34 cellular contexts compared by ENCODE assay signal in genomic region chrX:151228935-151229334, GRCh38. TPM values are rescaled to one million over a fixed set of nuclear protein-coding genes. Genes with fewer than 3 reads are reported as not detected.
"Had no signal": no experiment of that assay in that cellular context is flagged by ENCODE, and none has a peak within 500 bp of the region (broad histone marks: within the 10 kb centered on the region; RNA-seq: fewer than 3 reads in every experiment).

No MANE protein-coding gene starts in this region.

- H3K9me3 ChIP-seq: left ventricle myocardium inferior, mucosa of descending colon, pancreas, prostate gland, spleen, testis, thyroid gland, transverse colon, upper lobe of left lung, vagina had no signal

- H3K36me3 ChIP-seq: left ventricle myocardium inferior, pancreas, prostate gland, spleen, stomach, thyroid gland, transverse colon, upper lobe of left lung, vagina had no signal

- DNase-seq: hypothalamus; immature natural killer cell; left ventricle myocardium inferior; midbrain; mucosa of descending colon; naive thymus-derived CD4-positive, alpha-beta T cell; nucleus accumbens; pancreas; posterior cingulate gyrus; retina; right cardiac atrium; small intestine; spleen; stimulated activated CD4-positive, alpha-beta T cell treated with anti-CD3 and anti-CD28 coated beads, Interleukin-4, amount 100 ng/mL, for 24 hours; stimulated activated naive CD4-positive, alpha-beta T cell; stomach; testis; thyroid gland; transverse colon; upper lobe of left lung had no signal

- H3K4me3 Mint-ChIP-seq: immature natural killer cell; memory B cell; naive thymus-derived CD4-positive, alpha-beta T cell; natural killer cell treated with Interleukin-12 subunit alpha and Interleukin-12 subunit beta and Interleukin-15 and Interleukin-18, amount 100 ng/mL, for 72 hours; stimulated activated effector memory CD8-positive, alpha-beta T cell treated with anti-CD3 and anti-CD28 coated beads, Interleukin-12 subunit alpha, Interleukin-12 subunit beta, amount 100 ng/mL, for 72 hours had no signal

- H3K27me3 ChIP-seq: testis, thyroid gland, transverse colon, upper lobe of left lung, vagina had no signal

- H3K9me3 Mint-ChIP-seq: memory B cell; stimulated activated effector memory CD8-positive, alpha-beta T cell treated with anti-CD3 and anti-CD28 coated beads, Interleukin-12 subunit alpha, Interleukin-12 subunit beta, amount 100 ng/mL, for 72 hours had no signal

- H3K36me3 Mint-ChIP-seq: immature natural killer cell; memory B cell; naive thymus-derived CD4-positive, alpha-beta T cell; natural killer cell treated with Interleukin-12 subunit alpha and Interleukin-12 subunit beta and Interleukin-15 and Interleukin-18, amount 100 ng/mL, for 72 hours; stimulated activated effector memory CD8-positive, alpha-beta T cell treated with anti-CD3 and anti-CD28 coated beads, Interleukin-12 subunit alpha, Interleukin-12 subunit beta, amount 100 ng/mL, for 72 hours had no signal

- ATAC-seq: mucosa of descending colon; naive thymus-derived CD4-positive, alpha-beta T cell; natural killer cell treated with Interleukin-12 subunit alpha and Interleukin-12 subunit beta and Interleukin-15 and Interleukin-18, amount 100 ng/mL, for 72 hours; pancreas; right cardiac atrium; sciatic nerve; stimulated activated effector memory CD8-positive, alpha-beta T cell treated with anti-CD3 and anti-CD28 coated beads, Interleukin-12 subunit alpha, Interleukin-12 subunit beta, amount 100 ng/mL, for 72 hours had no signal

- H3K4me3 ChIP-seq: left ventricle myocardium inferior, lung, mucosa of descending colon, pancreas, prostate gland, spleen, stomach, testis, thyroid gland, transverse colon, upper lobe of left lung, vagina had no signal

- H3K4me1 Mint-ChIP-seq: immature natural killer cell; memory B cell; naive thymus-derived CD4-positive, alpha-beta T cell; stimulated activated effector memory CD8-positive, alpha-beta T cell treated with anti-CD3 and anti-CD28 coated beads, Interleukin-12 subunit alpha, Interleukin-12 subunit beta, amount 100 ng/mL, for 72 hours had no signal

- H3K4me1 ChIP-seq: left ventricle myocardium inferior, pancreas, prostate gland, spleen, stomach, testis, thyroid gland, transverse colon, upper lobe of left lung, vagina had no signal

- H3K27ac ChIP-seq: left ventricle myocardium inferior, pancreas, prostate gland, spleen, stomach, testis, thyroid gland, transverse colon, upper lobe of left lung, vagina had no signal

- FAIRE-seq: islet of Langerhans, pancreas, small intestine had no signal

- H3K27ac Mint-ChIP-seq: immature natural killer cell; memory B cell; natural killer cell treated with Interleukin-12 subunit alpha and Interleukin-12 subunit beta and Interleukin-15 and Interleukin-18, amount 100 ng/mL, for 72 hours; stimulated activated effector memory CD8-positive, alpha-beta T cell treated with anti-CD3 and anti-CD28 coated beads, Interleukin-12 subunit alpha, Interleukin-12 subunit beta, amount 100 ng/mL, for 72 hours had no signal

RNA-seq across cellular contexts. Expression of gene GPR50, which starts 52.6 kb away (rescaled TPM):
- total RNA-seq: kidney epithelial cell; left ventricle myocardium inferior; lung; mesenteric fat pad; mucosa of descending colon; myocyte; naive thymus-derived CD4-positive, alpha-beta T cell; natural killer cell treated with Interleukin-12 subunit alpha and Interleukin-12 subunit beta and Interleukin-15 and Interleukin-18, amount 100 ng/mL, for 72 hours; osteoblast; pancreas; prostate gland; right cardiac atrium; sciatic nerve; spleen; stomach; thyroid gland; transverse colon; upper lobe of left lung; vagina had no signal
- polyA plus RNA-seq: immature natural killer cell; lung; naive thymus-derived CD4-positive, alpha-beta T cell; neural cell; pancreas; right cardiac atrium; small intestine; spleen; stomach; urinary bladder had no signal
